In the genomic region with DNA sequence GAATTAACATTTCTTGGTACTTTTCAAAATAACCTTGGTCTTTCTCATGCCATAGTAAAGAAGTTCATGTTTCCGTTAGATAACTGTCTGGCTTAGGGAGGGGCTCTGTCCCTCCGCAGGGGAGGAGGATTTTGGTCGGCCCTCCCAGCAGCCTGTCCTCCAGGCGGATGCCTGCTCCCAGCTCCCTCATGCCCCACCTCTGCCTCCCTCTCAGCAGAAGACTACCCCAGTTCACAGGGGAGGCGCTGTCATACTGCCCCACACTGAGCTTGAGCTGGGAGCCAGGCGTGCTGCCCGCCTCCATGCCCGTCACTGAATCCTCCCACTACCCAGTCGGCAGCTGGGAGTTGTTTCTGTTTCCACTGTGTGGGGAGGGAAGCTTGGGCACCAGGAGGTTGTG, we compare ENCODE assay signal across 30 cellular contexts.
DNase-seq lines count a peak whose midpoint lies in the region; ATAC-seq, FAIRE-seq and TF ChIP-seq lines count a peak whose summit lies in the region.
"Had no signal": no experiment of that assay in that cellular context is flagged by ENCODE, and none has a peak within 500 bp of the region (broad histone marks: within the 10 kb centered on the region; RNA-seq: fewer than 3 reads in every experiment).

No MANE protein-coding gene starts in this region.

- no peak; the same call in 1 of the 2 replicates for TF ChIP-seq EP300 in K562 (IDR thresholded peaks at IDR 0.05; ENCODE audit: low read length)

- peak in 1 of 2 experiments; percentile 16; a peak in 1 of 4 replicates for TF ChIP-seq RAD21 in K562 (CRISPR knock-in tag; conservative IDR thresholded peaks at IDR 0.05 in 1 of 2, IDR thresholded peaks at IDR 0.05 in 1 of 2)

- H3K36me3 Mint-ChIP-seq in H9 (ENCODE audit: insufficient read depth in 1 of 3, low read depth in 3 of 3), result peaks cover 3 to 7% (median 4%) of the 10 kb centered on the region in 3 experiments; a peak in 6 of 7 replicates
- H3K36me3 Mint-ChIP-seq: activated naive CD8-positive, alpha-beta T cell treated with anti-CD3 and anti-CD28 coated beads, Interleukin-2, amount 10 ng/mL, durations not matched to agents 7 days and 5 days; IgD-negative memory B cell had no signal

- peaks cover 4 to 5% of the 10 kb centered on the region in 2 experiments; a peak in 3 of 5 replicates for H3K9me3 Mint-ChIP-seq in H9
- H3K9me3 Mint-ChIP-seq: activated naive CD8-positive, alpha-beta T cell treated with anti-CD3 and anti-CD28 coated beads, Interleukin-2, amount 10 ng/mL, durations not matched to agents 7 days and 5 days; activated T-helper 2 cell treated with anti-CD3 and anti-CD28 coated beads, Interferon-gamma antibody, Interleukin-2, Interleukin-4, amounts not matched to agents 10 μg/mL and 5 μg/mL and 100 μg/mL, durations not matched to agents 14 hours and 24 hours and 36 hours had no signal

- no peaks in the 10 kb centered on the region for H3K9me1 ChIP-seq in K562 (ENCODE audit: control insufficient read depth, insufficient read depth, low read length)

- H2AFZ ChIP-seq in H9 (ENCODE audit: low read length), result no peak overlapping the region
- H2AFZ ChIP-seq in K562 (ENCODE audit: low read depth, low read length), result peak overlapping the region; percentile 85

- H3T11ph ChIP-seq in H9 (ENCODE audit: low read length), result no peak overlapping the region

- no peak overlapping the region for H3K9ac ChIP-seq in H9 (ENCODE audit: extremely low read depth, insufficient read length, low read length)
- H3K9ac ChIP-seq in K562 (ENCODE audit: insufficient read depth in 1 of 2, low read depth in 2 of 2, low read length in 2 of 2), result peak overlapping the region; percentile 17 to 62; a peak in 2 of 4 replicates
- H3K9ac ChIP-seq in skeletal muscle satellite cell (ENCODE audit: low read depth, low read length), result no peak overlapping the region

- no peaks in the 10 kb centered on the region for H3K9me3 ChIP-seq in H9 (ENCODE audit: control insufficient read depth, low read depth, low read length)
- no peaks in the 10 kb centered on the region for H3K9me3 ChIP-seq in K562 (replicated peaks; ENCODE audit: control insufficient read depth, insufficient read depth, low read depth, low read length)
- H3K9me3 ChIP-seq in skeletal muscle satellite cell (replicated peaks; ENCODE audit: low read length), result peaks cover 4% of the 10 kb centered on the region
- H3K9me3 ChIP-seq: SJSA1, thoracic aorta had no signal

- peak; percentile 87 for FAIRE-seq in K562 (lab: Jason Lieb, UNC)
- FAIRE-seq: colon, kidney, RCC 7860, small intestine had no signal

- H3K4me3 ChIP-seq in K562, result no peak overlapping the region
- H3K4me3 ChIP-seq in skeletal muscle satellite cell (ENCODE audit: low read length), result no peak overlapping the region
- H3K4me3 ChIP-seq: SJSA1, thoracic aorta had no signal

- H3K27me3 ChIP-seq in H9 (ENCODE audit: insufficient read depth, low read length) (no peaks in the 10 kb centered on the region), K562 (ENCODE audit: control insufficient read depth in 2 of 2, insufficient read depth in 2 of 2, low read length in 2 of 2) (peaks cover 16 to 56% of the 10 kb centered on the region in 2 experiments), skeletal muscle satellite cell (ENCODE audit: control insufficient read depth, insufficient read depth, low read length) (peaks cover 15% of the 10 kb centered on the region)
- H3K27me3 ChIP-seq: SJSA1 had no signal

- no peak overlapping the region for H2BK15ac ChIP-seq in H9 (ENCODE audit: low read depth, low read length)

- peak overlapping the region in 1 of 3 experiments; percentile 57; a peak in 1 of 7 replicates for H3K27ac Mint-ChIP-seq in H9
- H3K27ac Mint-ChIP-seq: activated naive CD8-positive, alpha-beta T cell treated with anti-CD3 and anti-CD28 coated beads, Interleukin-2, amount 10 ng/mL, durations not matched to agents 7 days and 5 days; activated T-helper 2 cell treated with anti-CD3 and anti-CD28 coated beads, Interferon-gamma antibody, Interleukin-2, Interleukin-4, amounts not matched to agents 10 μg/mL and 5 μg/mL and 100 μg/mL, durations not matched to agents 14 hours and 24 hours and 36 hours; CD4-positive, alpha-beta T cell; IgD-negative memory B cell; progenitor cell of endocrine pancreas; stimulated activated naive B cell treated with anti-CD40 and anti-IgM and Interleukin-4, amounts not matched to agents 10 μg/mL and 1 μg/mL and 100 μg/mL, for 72 hours had no signal

- no peak overlapping the region for H3K4me2 ChIP-seq in H9 (ENCODE audit: insufficient read depth, insufficient read length, low read length)
- H3K4me2 ChIP-seq in K562 (ENCODE audit: insufficient read depth, low read length), result peak overlapping the region; percentile 9; the same call in 1 of the 2 replicates
- peak overlapping the region; percentile 31 for H3K4me2 ChIP-seq in skeletal muscle satellite cell (ENCODE audit: low read length)

- ATAC-seq in K562, result peak; percentile 85
- ATAC-seq in HG03565 (IDR thresholded peaks at IDR 0.05; ENCODE audit: unreplicated experiment), result no peak
- ATAC-seq: stimulated activated naive B cell treated with anti-CD40 and anti-IgM and Interleukin-4, amounts not matched to agents 10 μg/mL and 1 μg/mL and 100 μg/mL, for 72 hours had no signal

- no peaks in the 10 kb centered on the region for H3K79me2 ChIP-seq in H9 (ENCODE audit: insufficient read depth, low read length)
- no peaks in the 10 kb centered on the region for H3K79me2 ChIP-seq in K562 (ENCODE audit: control insufficient read depth, insufficient read depth, low read length)

- no peak overlapping the region for H2BK120ac ChIP-seq in H9 (ENCODE audit: low read depth, low read length, poor library complexity, severe bottlenecking)

- H3K4ac ChIP-seq in H9 (ENCODE audit: low read depth, low read length), result no peak overlapping the region

- POLR2A ChIA-PET in K562 (lab: Yijun Ruan, JAX), result interaction anchor here (0.9 kb wide), 2 partner anchors 15 to 128 kb away, joined by 3 to 6 read pairs; no protein-coding TSS in a partner anchor

- H3K23me2 ChIP-seq in H9 (ENCODE audit: insufficient read length, low read depth, low read length, poor library complexity, severe bottlenecking), result no peaks in the 10 kb centered on the region

- no peak overlapping the region for H2BK5ac ChIP-seq in H9 (ENCODE audit: insufficient read length, low read length)

- H3K4me3 Mint-ChIP-seq in H9, result no peak overlapping the region; a peak in 1 of 5 replicates
- H3K4me3 Mint-ChIP-seq: activated naive CD8-positive, alpha-beta T cell treated with anti-CD3 and anti-CD28 coated beads, Interleukin-2, amount 10 ng/mL, durations not matched to agents 7 days and 5 days; CD4-positive, alpha-beta T cell; IgD-negative memory B cell; stimulated activated naive B cell treated with anti-CD40 and anti-IgM and Interleukin-4, amounts not matched to agents 10 μg/mL and 1 μg/mL and 100 μg/mL, for 72 hours had no signal

- no peaks in the 10 kb centered on the region for H3K79me1 ChIP-seq in H9 (ENCODE audit: insufficient read depth, low read depth, low read length, poor library complexity, severe bottlenecking)

- no peak overlapping the region for H3K56ac ChIP-seq in H9 (ENCODE audit: insufficient read length, low read depth, low read length)

- no CpG with 5 or more reads among the region's 9 CpGs for WGBS in H9 (ENCODE audit: extremely low coverage, insufficient read length, low lambda C conversion rate)
- WGBS in K562 (ENCODE audit: insufficient coverage, low coverage, missing lambda C conversion rate), result 27% methylated on average over 9 of the region's 9 CpGs

- H3K18ac ChIP-seq in H9 (ENCODE audit: insufficient read length, low read depth, low read length), result no peak overlapping the region

- CTCF ChIA-PET in K562 (lab: Yijun Ruan, JAX; ENCODE audit: low intra/inter-chr PET ratio), result no interaction called here

- H4K5ac ChIP-seq in H9 (ENCODE audit: insufficient read length, low read depth, low read length), result no peak overlapping the region

- no peak overlapping the region for H2BK20ac ChIP-seq in H9 (ENCODE audit: low read depth, low read length, poor library complexity, severe bottlenecking)

- H3K36me3 ChIP-seq in K562 (ENCODE audit: control insufficient read depth, insufficient read depth, low read length) (no peaks in the 10 kb centered on the region), skeletal muscle satellite cell (ENCODE audit: insufficient read depth, low read length) (no peaks in the 10 kb centered on the region)
- H3K36me3 ChIP-seq: SJSA1, thoracic aorta had no signal

- H3K27ac ChIP-seq in H9 (ENCODE audit: insufficient read length, low read depth, low read length) (no peak overlapping the region), K562 (ENCODE audit: extremely low read depth, low read depth, low read length) (peak overlapping the region; percentile 52; the same call in 2 of the 3 replicates)
- H3K27ac ChIP-seq: HL-60, SJSA1, thoracic aorta had no signal

- intact Hi-C loops in K562 (cut with micrococcal nuclease), result no loop called here

- TF ChIP-seq CTCF in H9 (conservative IDR thresholded peaks at IDR 0.05) (no peak), K562 (IDR thresholded peaks at IDR 0.05 in 2 of 3, conservative IDR thresholded peaks at IDR 0.05 in 1 of 3; ENCODE audit: insufficient read depth in 2 of 3, low read depth in 1 of 3, low read length in 3 of 3) (no peak)

- peaks cover 4% of the 10 kb centered on the region; the same call in 1 of the 2 replicates for H3K4me1 ChIP-seq in H9 (ENCODE audit: insufficient read depth, low read length)
- H3K4me1 ChIP-seq in K562 (replicated peaks in 1 of 2; ENCODE audit: control insufficient read depth in 2 of 2, insufficient read depth in 2 of 2, low read length in 2 of 2), result peaks cover 10 to 31% of the 10 kb centered on the region in 2 experiments
- H3K4me1 ChIP-seq in skeletal muscle satellite cell (ENCODE audit: control insufficient read depth, insufficient read depth, low read length), result no peaks in the 10 kb centered on the region
- H3K4me1 ChIP-seq: SJSA1 had no signal

- no peak overlapping the region for H4K91ac ChIP-seq in H9 (ENCODE audit: insufficient read length, low read depth, low read length)

- H4K20me1 ChIP-seq in H9 (ENCODE audit: control insufficient read depth, insufficient read depth, insufficient read length) (no peaks in the 10 kb centered on the region), K562 (replicated peaks; ENCODE audit: control insufficient read depth, insufficient read depth, low read length) (no peaks in the 10 kb centered on the region)

- no peak overlapping the region for H4K8ac ChIP-seq in H9 (replicated peaks; ENCODE audit: insufficient read length, low read depth, low read length)

- no peak overlapping the region for H2AK5ac ChIP-seq in H9 (ENCODE audit: insufficient read length, low read length)

- H3K23ac ChIP-seq in H9 (ENCODE audit: insufficient read length, low read depth, low read length), result no peak overlapping the region

- peak overlapping the region; percentile 31; the same call in 1 of the 2 replicates for H3K14ac ChIP-seq in H9 (ENCODE audit: insufficient read depth, low read length)

- no peaks in the 10 kb centered on the region for H3K27me3 Mint-ChIP-seq in H9 (ENCODE audit: low read depth)
- H3K27me3 Mint-ChIP-seq: progenitor cell of endocrine pancreas had no signal

- no peak overlapping the region for H2BK12ac ChIP-seq in H9 (ENCODE audit: insufficient read length, low read depth, low read length)

- TF ChIP-seq POLR2A in K562 (conservative IDR thresholded peaks at IDR 0.05), result no peak

- no TSS peak for BruUV-seq in K562 (replicated peaks; lab: Mats Ljungman, UMichigan)

- DNase-seq in H9 (no peak), K562 (ENCODE audit: extremely low read depth in 1 of 4, low spot score in 3 of 4) (peak; percentile 73 to 81 (median 78)), medulla oblongata (ENCODE audit: extremely low spot score) (peak; percentile 35), NCI-H1417 treated with DMSO at 0.1 percent for 48 hours (lab: John Stamatoyannopoulos, UW) (no peak), HT-29 (ENCODE audit: low spot score) (no peak), DMS153 treated with DMSO at 0.1 percent for 48 hours (lab: John Stamatoyannopoulos, UW; ENCODE audit: unreplicated experiment) (no peak)
- DNase-seq: activated CD4-positive, alpha-beta T cell treated with anti-CD3 and anti-CD28 coated beads, Interleukin-2, amount 50 U/mL, for 4 hours; activated CD8-positive, alpha-beta memory T cell treated with anti-CD3 and anti-CD28 coated beads, Interleukin-2, amount 50 U/mL, for 48 hours; activated naive CD8-positive, alpha-beta T cell treated with anti-CD3 and anti-CD28 coated beads, Interleukin-2, amount 10 ng/mL, durations not matched to agents 7 days and 5 days; CD4-positive, alpha-beta T cell; DMS153; GF-D8; kidney; NCI-H1417; NCI-H2107; NCI-H510A; NK-92 treated with Interleukin-12 subunit alpha and Interleukin-12 subunit beta, amount 100 ng/mL, for 24 hours; small intestine; stimulated activated CD4-positive, alpha-beta T cell treated with anti-CD3 and anti-CD28 coated beads, Interleukin-2, amount 100 ng/mL, for 48 hours; stimulated activated naive B cell treated with anti-CD40 and anti-IgM and Interleukin-4, amounts not matched to agents 10 μg/mL and 1 μg/mL and 100 μg/mL, for 72 hours had no signal

- peaks cover 35 to 53% of the 10 kb centered on the region in 2 experiments for H3K4me1 Mint-ChIP-seq in H9
- H3K4me1 Mint-ChIP-seq: IgD-negative memory B cell; stimulated activated naive B cell treated with anti-CD40 and anti-IgM and Interleukin-4, amounts not matched to agents 10 μg/mL and 1 μg/mL and 100 μg/mL, for 72 hours had no signal

- in situ Hi-C loops in K562 (cut with MboI), result no loop called here

Comparison
In these comparisons a context has a peak if more than half of its experiments do, and no peak if none do; other contexts are left out.
1. DNase-seq: peak in K562 (4 of 4) and medulla oblongata (single experiment); none in H9 (single experiment), NCI-H1417 treated with DMSO at 0.1 percent for 48 hours (single experiment), HT-29 (single experiment) and DMS153 treated with DMSO at 0.1 percent for 48 hours (single experiment).
2. H3K9ac ChIP-seq: peak in K562 (2 of 2); none in H9 (single experiment) and skeletal muscle satellite cell (single experiment).